In genomic region chr3:119783255-119783654, GRCh38 we compare ENCODE assay signal across 29 cellular contexts. TPM values are rescaled to one million over a fixed set of nuclear protein-coding genes. Genes with fewer than 3 reads are reported as not detected.
"Had no signal": no experiment of that assay in that cellular context is flagged by ENCODE, and none has a peak within 500 bp of the region (broad histone marks: within the 10 kb centered on the region; RNA-seq: fewer than 3 reads in every experiment).

No MANE protein-coding gene starts in this region.

- H3K27ac ChIP-seq: esophagus muscularis mucosa, gastrocnemius medialis, lower lobe of right lung, testis, WERI-Rb-1 had no signal

- H3K4me3 ChIP-seq: esophagus muscularis mucosa, gastrocnemius medialis, lower lobe of right lung, testis had no signal

- H3K27me3 Mint-ChIP-seq: activated CD4-positive, alpha-beta memory T cell treated with anti-CD3 and anti-CD28 coated beads for 36 hours; activated naive CD4-positive, alpha-beta T cell treated with anti-CD3 and anti-CD28 coated beads, Interleukin-2, amount 50 U/mL, for 24 hours; activated naive CD8-positive, alpha-beta T cell treated with anti-CD3 and anti-CD28 coated beads, Interleukin-2, amount 50 U/mL, for 24 hours; activated T-cell treated with anti-CD3 and anti-CD28 coated beads, Interleukin-2, amount 50 U/mL, for 24 hours had no signal

- H3K27me3 ChIP-seq: esophagus muscularis mucosa, gastrocnemius medialis, testis, transverse colon had no signal

- H3K4me1 Mint-ChIP-seq: endodermal cell had no signal

- H3K4me3 Mint-ChIP-seq: activated CD4-positive, alpha-beta memory T cell treated with anti-CD3 and anti-CD28 coated beads for 36 hours; activated CD4-positive, alpha-beta T cell treated with anti-CD3 and anti-CD28 coated beads, Interleukin-2, amount 10 ng/mL, durations not matched to agents 24 days and 14 days; activated naive CD4-positive, alpha-beta T cell treated with anti-CD3 and anti-CD28 coated beads, Interleukin-2, amount 50 U/mL, for 24 hours; activated naive CD8-positive, alpha-beta T cell treated with anti-CD3 and anti-CD28 coated beads, Interleukin-2, amount 50 U/mL, for 24 hours; activated T-cell treated with anti-CD3 and anti-CD28 coated beads, Interleukin-2, amount 50 U/mL, for 24 hours; endodermal cell; nephron; T-helper 1 cell treated with Interleukin-12 subunit alpha and Interleukin-12 subunit beta and Interleukin-4 antibody, amounts not matched to agents 30 μg/mL and 1 μg/mL, for 36 hours had no signal

- H3K9me3 ChIP-seq: esophagus muscularis mucosa, gastrocnemius medialis, lower lobe of right lung, testis, transverse colon had no signal

- H3K27ac Mint-ChIP-seq: activated CD4-positive, alpha-beta memory T cell treated with anti-CD3 and anti-CD28 coated beads for 36 hours; activated CD4-positive, alpha-beta T cell treated with anti-CD3 and anti-CD28 coated beads, Interleukin-2, amount 10 ng/mL, durations not matched to agents 24 days and 14 days; activated naive CD4-positive, alpha-beta T cell treated with anti-CD3 and anti-CD28 coated beads, Interleukin-2, amount 50 U/mL, for 24 hours; activated naive CD8-positive, alpha-beta T cell treated with anti-CD3 and anti-CD28 coated beads, Interleukin-2, amount 50 U/mL, for 24 hours; activated T-cell treated with anti-CD3 and anti-CD28 coated beads, Interleukin-2, amount 50 U/mL, for 24 hours; endodermal cell; nephron; T-helper 1 cell treated with Interleukin-12 subunit alpha and Interleukin-12 subunit beta and Interleukin-4 antibody, amounts not matched to agents 30 μg/mL and 1 μg/mL, for 36 hours had no signal

- ATAC-seq: activated naive CD8-positive, alpha-beta T cell treated with anti-CD3 and anti-CD28 coated beads, Interleukin-2, amount 50 U/mL, for 24 hours; gastrocnemius medialis; lower lobe of right lung; right cardiac atrium; stimulated activated naive CD8-positive, alpha-beta T cell treated with anti-CD3 and anti-CD28 coated beads, Interleukin-15, Interleukin-2, amounts not matched to agents 100 U/mL and 50 U/mL, for 24 hours had no signal

- H3K36me3 Mint-ChIP-seq: activated CD4-positive, alpha-beta memory T cell treated with anti-CD3 and anti-CD28 coated beads for 36 hours; activated naive CD4-positive, alpha-beta T cell treated with anti-CD3 and anti-CD28 coated beads, Interleukin-2, amount 50 U/mL, for 24 hours had no signal

- DNase-seq: activated CD4-positive, alpha-beta memory T cell treated with anti-CD3 and anti-CD28 coated beads for 36 hours; activated CD4-positive, alpha-beta T cell treated with anti-CD3 and anti-CD28 coated beads, Interleukin-2, amount 10 ng/mL, durations not matched to agents 24 days and 14 days; activated CD4-positive, CD25-positive, alpha-beta regulatory T cell treated with anti-CD3 and anti-CD28 coated beads, Interleukin-2, amount 50 U/mL, for 72 hours; activated CD8-positive, alpha-beta memory T cell treated with anti-CD3 and anti-CD28 coated beads, Interleukin-2, amount 50 U/mL, for 48 hours; activated gamma-delta T cell treated with Interleukin-2 at 50 U/mL for 16 hours; activated naive CD8-positive, alpha-beta T cell treated with anti-CD3 and anti-CD28 coated beads, Interleukin-2, amount 50 U/mL, for 24 hours; activated T-cell treated with anti-CD3 and anti-CD28 coated beads, Interleukin-2, amount 50 U/mL, for 24 hours; amygdala; caudate nucleus; endodermal cell; gastrocnemius medialis; glutamatergic neuron; islet precursor cell; left colon; lower lobe of right lung; mesenchymal stem cell; posterior cingulate gyrus; right cardiac atrium; stimulated activated CD4-positive, alpha-beta T cell treated with anti-CD3 and anti-CD28 coated beads, Interleukin-2, amount 100 ng/mL, for 48 hours; stimulated activated naive CD8-positive, alpha-beta T cell treated with anti-CD3 and anti-CD28 coated beads, Interleukin-15, Interleukin-2, amounts not matched to agents 100 U/mL and 50 U/mL, for 24 hours; T-helper 9 cell; testis; transverse colon; WERI-Rb-1 had no signal

- H3K4me1 ChIP-seq: esophagus muscularis mucosa, gastrocnemius medialis, lower lobe of right lung, testis had no signal

- H3K9me3 Mint-ChIP-seq: activated CD4-positive, alpha-beta memory T cell treated with anti-CD3 and anti-CD28 coated beads for 36 hours; activated CD4-positive, alpha-beta T cell treated with anti-CD3 and anti-CD28 coated beads, Interleukin-2, amount 10 ng/mL, durations not matched to agents 24 days and 14 days; activated naive CD4-positive, alpha-beta T cell treated with anti-CD3 and anti-CD28 coated beads, Interleukin-2, amount 50 U/mL, for 24 hours; activated naive CD8-positive, alpha-beta T cell treated with anti-CD3 and anti-CD28 coated beads, Interleukin-2, amount 50 U/mL, for 24 hours; activated T-cell treated with anti-CD3 and anti-CD28 coated beads, Interleukin-2, amount 50 U/mL, for 24 hours; endodermal cell; nephron; T-helper 1 cell treated with Interleukin-12 subunit alpha and Interleukin-12 subunit beta and Interleukin-4 antibody, amounts not matched to agents 30 μg/mL and 1 μg/mL, for 36 hours had no signal

- H3K36me3 ChIP-seq: esophagus muscularis mucosa, gastrocnemius medialis, lower lobe of right lung, transverse colon, WERI-Rb-1 had no signal

RNA-seq across cellular contexts. Expression of gene NR1I2, which starts 1.4 kb away (rescaled TPM):
- total RNA-seq: chondrocyte had no signal
